14 cellular contexts compared by ENCODE assay signal in genomic region chr7:2920041-2920440, GRCh38.
"Had no signal": no experiment of that assay in that cellular context is flagged by ENCODE, and none has a peak within 500 bp of the region (broad histone marks: within the 10 kb centered on the region; RNA-seq: fewer than 3 reads in every experiment).

No MANE protein-coding gene starts in this region.

- FAIRE-seq: endometrium, islet of Langerhans had no signal

- H3K4me1 Mint-ChIP-seq: naive thymus-derived CD4-positive, alpha-beta T cell had no signal

- DNase-seq: effector memory CD4-positive, alpha-beta T cell; gastrocnemius medialis; heart right ventricle; hypothalamus; kidney glomerular epithelial cell; naive thymus-derived CD4-positive, alpha-beta T cell; nucleus accumbens; ovary; sigmoid colon; stimulated activated CD4-positive, alpha-beta T cell treated with anti-CD3 and anti-CD28 coated beads, Interleukin-2, amount 100 ng/mL, for 24 hours; stimulated activated naive CD4-positive, alpha-beta T cell treated with Interleukin-2 at 50 U/mL for 16 hours had no signal

- H3K27me3 Mint-ChIP-seq: naive thymus-derived CD4-positive, alpha-beta T cell had no signal

- H3K4me3 Mint-ChIP-seq: naive thymus-derived CD4-positive, alpha-beta T cell; neural crest cell had no signal

- ATAC-seq: gastrocnemius medialis; heart right ventricle; naive thymus-derived CD4-positive, alpha-beta T cell had no signal
